In the genomic region with DNA sequence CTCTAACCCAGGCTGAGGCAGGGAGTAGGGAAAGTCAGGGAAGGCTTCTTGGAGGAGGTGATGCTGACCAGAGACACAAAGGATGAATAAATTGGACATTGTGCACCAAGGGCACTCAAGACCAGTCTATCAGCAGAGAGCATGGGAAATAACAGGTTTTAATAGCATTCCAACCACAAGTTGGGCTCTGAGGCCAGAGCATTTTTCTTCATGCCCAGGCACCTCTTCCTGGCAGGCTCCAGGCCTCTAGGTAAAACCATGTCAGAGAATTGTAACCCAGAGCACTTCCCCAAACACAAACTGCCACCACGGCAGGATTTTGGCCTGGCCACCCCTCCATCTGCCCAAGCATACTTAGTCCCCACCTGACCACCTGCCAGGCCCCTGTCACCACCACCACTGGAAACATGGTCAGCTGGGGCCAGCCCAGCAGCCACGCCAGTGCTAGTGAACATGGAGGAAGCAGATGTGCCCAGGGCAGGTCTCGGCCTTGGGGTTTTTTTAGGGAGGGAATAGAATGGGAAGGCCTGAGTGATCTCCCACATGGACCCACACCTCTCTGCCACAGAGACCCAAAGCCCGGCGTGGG, we compare ENCODE assay signal across 17 cellular contexts. TPM values are rescaled to one million over a fixed set of nuclear protein-coding genes. Genes with fewer than 3 reads are reported as not detected.
A peak's percentile ranks its signal among the peaks of the same experiment; 100 is the strongest.
DNase-seq lines count a peak whose midpoint lies in the region; ATAC-seq and TF ChIP-seq lines count a peak whose summit lies in the region.
"Had no signal": no experiment of that assay in that cellular context is flagged by ENCODE, and none has a peak within 500 bp of the region (broad histone marks: within the 10 kb centered on the region; RNA-seq: fewer than 3 reads in every experiment).

No MANE protein-coding gene starts in this region.

- H3K9me3 Mint-ChIP-seq in T-helper 2 cell treated with Interferon-gamma antibody and Interleukin-4, amounts not matched to agents 5 μg/mL and 100 μg/mL, for 36 hours: no peaks in the 10 kb centered on the region
- H3K9me3 Mint-ChIP-seq: CD8-positive, alpha-beta memory T cell had no signal

- no peak overlapping the region for H3K4me3 Mint-ChIP-seq in T-helper 2 cell treated with Interferon-gamma antibody and Interleukin-4, amounts not matched to agents 5 μg/mL and 100 μg/mL, for 36 hours
- H3K4me3 Mint-ChIP-seq: CD8-positive, alpha-beta memory T cell had no signal

- no peak for ATAC-seq in Right ventricle myocardium superior (ENCODE audit: poor library complexity)
- ATAC-seq in sciatic nerve: peak; percentile 20
- no peak for ATAC-seq in GM19351 (IDR thresholded peaks at IDR 0.05; ENCODE audit: unreplicated experiment)

- intact Hi-C loops in Right ventricle myocardium superior (cut with DNase I): no loop called here
- intact Hi-C loops in cardiac septum (cut with DNase I): no loop called here
- intact Hi-C loops in sciatic nerve (cut with DNase I): no loop called here
- intact Hi-C loops in vagina (cut with DNase I): no loop called here

- H3K4me1 Mint-ChIP-seq in T-helper 2 cell treated with Interferon-gamma antibody and Interleukin-4, amounts not matched to agents 5 μg/mL and 100 μg/mL, for 36 hours (ENCODE audit: low read depth): no peaks in the 10 kb centered on the region
- H3K4me1 Mint-ChIP-seq: CD8-positive, alpha-beta memory T cell had no signal

- H3K9me3 ChIP-seq in vagina: no peaks in the 10 kb centered on the region
- H3K9me3 ChIP-seq: BLaER1 treated with 17β-estradiol and CSF1 and Interleukin-3, amounts not matched to agents 10 nM and 100 nM; HAP-1 had no signal

- TF ChIP-seq CTCF in vagina (IDR thresholded peaks at IDR 0.05): no peak

- no peak overlapping the region for H3K27ac Mint-ChIP-seq in T-helper 2 cell treated with Interferon-gamma antibody and Interleukin-4, amounts not matched to agents 5 μg/mL and 100 μg/mL, for 36 hours
- H3K27ac Mint-ChIP-seq: CD8-positive, alpha-beta memory T cell had no signal

- no peaks in the 10 kb centered on the region for H3K27me3 Mint-ChIP-seq in T-helper 2 cell treated with Interferon-gamma antibody and Interleukin-4, amounts not matched to agents 5 μg/mL and 100 μg/mL, for 36 hours (ENCODE audit: low read depth)

- no peaks in the 10 kb centered on the region for H3K36me3 Mint-ChIP-seq in T-helper 2 cell treated with Interferon-gamma antibody and Interleukin-4, amounts not matched to agents 5 μg/mL and 100 μg/mL, for 36 hours (ENCODE audit: low read depth)

- no peak for TF ChIP-seq POLR2A in vagina (IDR thresholded peaks at IDR 0.05)

- H3K4me1 ChIP-seq in vagina: peaks cover 64% of the 10 kb centered on the region
- H3K4me1 ChIP-seq: HAP-1 had no signal

- H3K36me3 ChIP-seq in vagina: no peaks in the 10 kb centered on the region
- H3K36me3 ChIP-seq: BLaER1 treated with 17β-estradiol and CSF1 and Interleukin-3, amounts not matched to agents 10 nM and 100 nM; HAP-1 had no signal

- H3K27ac ChIP-seq in epithelial cell of prostate: peak overlapping the region; percentile 52
- H3K27ac ChIP-seq in vagina: peak overlapping the region; percentile 41
- H3K27ac ChIP-seq: HL-60 had no signal

- DNase-seq in Right ventricle myocardium superior (peak; percentile 55), cardiac septum (ENCODE audit: low spot score) (no peak), epithelial cell of prostate (ENCODE audit: low read depth, low spot score) (no peak), sciatic nerve (ENCODE audit: low spot score) (no peak), vagina (ENCODE audit: extremely low spot score in 2 of 2) (no peak), NCI-H69 (lab: John Stamatoyannopoulos, UW) (no peak)
- no peak for DNase-seq in T-helper 2 cell treated with Interferon-gamma antibody and Interleukin-4, amounts not matched to agents 5 μg/mL and 100 μg/mL, for 36 hours (ENCODE audit: low spot score)
- DNase-seq: CD8-positive, alpha-beta memory T cell; DMS79 treated with DMSO at 0.1 percent for 48 hours; NCI-H1436 treated with DMSO at 0.1 percent for 48 hours; NCI-H2081; NCI-H774; RPMI8226 had no signal

- no peaks in the 10 kb centered on the region for H3K27me3 ChIP-seq in vagina
- H3K27me3 ChIP-seq: BLaER1 treated with 17β-estradiol and CSF1 and Interleukin-3, amounts not matched to agents 10 nM and 100 nM had no signal

- no peak overlapping the region for H3K4me3 ChIP-seq in vagina
- H3K4me3 ChIP-seq: BLaER1 treated with 17β-estradiol and CSF1 and Interleukin-3, amounts not matched to agents 10 nM and 100 nM; HAP-1 had no signal

RNA-seq across cellular contexts. Expression of gene LTBP2, which starts 22.7 kb away (rescaled TPM):
- total RNA-seq in Right ventricle myocardium superior: 11.9 TPM
- total RNA-seq in cardiac septum: 93.7 TPM
- total RNA-seq in sciatic nerve: 93.0 TPM
- 52.5 TPM for total RNA-seq in vagina
